Comparison of ENCODE assay signal across 8 cellular contexts in the genomic region with DNA sequence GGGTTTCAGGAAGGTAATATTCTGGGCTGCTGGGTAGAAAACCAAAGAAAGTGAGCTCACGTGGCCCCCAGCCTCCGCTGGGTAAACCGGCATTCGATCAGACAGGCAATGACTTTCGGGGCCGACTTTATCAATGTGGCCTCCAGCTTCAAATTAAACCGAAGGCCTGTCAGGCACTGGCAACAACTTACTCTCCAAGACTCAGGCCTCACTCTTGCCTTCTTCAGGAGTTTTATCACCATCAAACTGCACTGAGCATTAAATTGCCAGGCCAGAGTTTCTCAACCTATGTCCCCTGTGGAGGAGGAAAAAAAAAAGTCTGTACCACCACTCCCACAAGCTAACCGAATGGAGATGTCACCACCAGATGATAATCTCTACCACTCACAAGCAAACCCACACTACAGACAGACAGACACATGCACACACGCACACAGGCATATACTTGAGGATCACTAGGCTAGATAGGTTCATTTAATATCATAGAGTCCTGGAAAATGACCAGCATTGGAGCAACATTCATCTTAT. TPM values are rescaled to one million over a fixed set of nuclear protein-coding genes. Genes with fewer than 3 reads are reported as not detected.
DNase-seq lines count a peak whose midpoint lies in the region; ATAC-seq and TF ChIP-seq lines count a peak whose summit lies in the region.

No MANE protein-coding gene starts in this region.

- no peak overlapping the region for H3K27ac ChIP-seq in mesodermal cell (ENCODE audit: low read depth, low read length, severe bottlenecking)

- no peaks in the 10 kb centered on the region for H3K27me3 ChIP-seq in BJ (ENCODE audit: control insufficient read depth, insufficient read depth, low read length)

- no peak for DNase-seq in BJ (ENCODE audit: low read depth)
- peak; percentile 50 for DNase-seq in KG1 (lab: John Stamatoyannopoulos, UW)
- no peak for DNase-seq in astrocyte of the cerebellum (ENCODE audit: low read depth)
- no peak for DNase-seq in iPS-NIHi7 (ENCODE audit: extremely low spot score)
- DNase-seq in NAMALWA (ENCODE audit: low spot score) = no peak
- DNase-seq in inferior parietal cortex (ENCODE audit: extremely low spot score) = no peak

- H3K36me3 ChIP-seq in BJ (ENCODE audit: control insufficient read depth, insufficient read depth, low read length) = no peaks in the 10 kb centered on the region
- no peaks in the 10 kb centered on the region for H3K36me3 ChIP-seq in mesodermal cell (ENCODE audit: control insufficient read depth, insufficient read depth, low read length)

- POLR2A ChIA-PET in BJ (lab: Charles Lee) = no interaction called here

- in situ Hi-C loops in astrocyte of the cerebellum (cut with HindIII; ENCODE audit: low sequenced_read_pairs) = no loop called here

- H3K4me1 ChIP-seq in mesodermal cell (ENCODE audit: control insufficient read depth, insufficient read depth, low read length, poor library complexity, severe bottlenecking) = no peaks in the 10 kb centered on the region

- WGBS in mesodermal cell (ENCODE audit: insufficient coverage in 2 of 2), 2 experiments = 45 to 68% methylated on average over 7 of the region's 9 CpGs

- H3K4me3 ChIP-seq in BJ (ENCODE audit: low read depth, low read length) (peak overlapping the region; percentile 97), astrocyte of the cerebellum (ENCODE audit: low read depth, low read length) (peak overlapping the region; percentile 82), mesodermal cell (ENCODE audit: extremely low read depth, insufficient read depth, low read length, poor library complexity, severe bottlenecking) (peak overlapping the region; percentile 57)

- CTCF ChIA-PET in BJ (lab: Yijun Ruan, JAX) = interaction anchor here (1.5 to 2.8 kb wide), 3 partner anchors 33 to 87 kb away, joined by 3 to 11 read pairs (median 5); no protein-coding TSS in a partner anchor

- ATAC-seq in GM18867 (IDR thresholded peaks at IDR 0.05; ENCODE audit: unreplicated experiment) = no peak

- TF ChIP-seq CTCF in BJ (IDR thresholded peaks at IDR 0.05; ENCODE audit: insufficient read depth, low read depth, low read length) (no peak), astrocyte of the cerebellum (IDR thresholded peaks at IDR 0.05; ENCODE audit: low read depth, low read length, missing control alignments) (no peak)

- H3K9me3 ChIP-seq in mesodermal cell (ENCODE audit: control insufficient read depth, low read length) = no peaks in the 10 kb centered on the region

RNA-seq across cellular contexts. Expression of gene MBOAT1, which starts 1.1 kb away (rescaled TPM):
- polyA plus RNA-seq in BJ (2011; rRNA removed) = 2.7 and 3.0 TPM in 2 replicates
- polyA minus RNA-seq in BJ (2011; rRNA and poly(A)+ RNA removed) = 5.2 and 7.4 TPM in 2 replicates
- polyA plus RNA-seq in mesodermal cell (2013, experiment 1 of 2) = 3.7 TPM
- 3.9 TPM for polyA plus RNA-seq in mesodermal cell (2013, experiment 2 of 2)
